Comparison of ENCODE assay signal across 12 cellular contexts in the genomic region with DNA sequence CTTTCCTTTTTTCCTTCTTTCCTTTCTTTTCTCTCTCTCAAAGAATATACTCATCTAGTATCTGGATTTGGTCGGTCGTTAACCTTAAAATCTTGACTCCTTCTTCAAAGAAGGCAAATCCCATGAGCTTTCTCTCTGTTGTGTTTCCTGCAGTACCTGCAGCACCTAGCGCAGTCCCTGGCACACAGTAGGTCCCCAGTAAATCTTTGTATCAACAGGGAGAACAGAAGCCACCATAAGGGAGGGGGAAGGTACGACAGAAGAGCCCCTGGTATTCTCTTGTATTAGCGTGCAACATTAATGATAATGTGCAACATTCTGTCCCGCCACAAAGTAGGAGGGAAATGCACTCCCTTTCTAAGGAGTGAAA.
A peak's percentile ranks its signal among the peaks of the same experiment; 100 is the strongest.
DNase-seq lines count a peak whose midpoint lies in the region; ATAC-seq and TF ChIP-seq lines count a peak whose summit lies in the region.
"Had no signal": no experiment of that assay in that cellular context is flagged by ENCODE, and none has a peak within 500 bp of the region (broad histone marks: within the 10 kb centered on the region; RNA-seq: fewer than 3 reads in every experiment).

No MANE protein-coding gene starts in this region.

- intact Hi-C loops in gastrocnemius medialis (cut with DNase I; ENCODE audit: low total_unique reads), result loop anchor here (2.0 to 10.0 kb wide), 2 partner anchors 42 to 282 kb away; no protein-coding TSS in a partner anchor

- no peaks in the 10 kb centered on the region for H3K4me1 Mint-ChIP-seq in CD8-positive, alpha-beta memory T cell
- peaks cover 9% of the 10 kb centered on the region for H3K4me1 Mint-ChIP-seq in WTC11

- H3K9ac ChIP-seq in iPS-15b (ENCODE audit: low read depth, low read length), result no peak overlapping the region

- H3K4me3 Mint-ChIP-seq in CD8-positive, alpha-beta memory T cell, result no peak overlapping the region
- peak overlapping the region; percentile 76 for H3K4me3 Mint-ChIP-seq in WTC11

- peaks cover 0 to 5% (median 0%) of the 10 kb centered on the region in 5 donors for H3K9me3 Mint-ChIP-seq in CD8-positive, alpha-beta memory T cell
- no peaks in the 10 kb centered on the region for H3K9me3 Mint-ChIP-seq in WTC11

- no peaks in the 10 kb centered on the region for H3K27me3 ChIP-seq in CD8-positive, alpha-beta memory T cell (ENCODE audit: insufficient read depth, low read length, poor library complexity, severe bottlenecking)
- H3K27me3 ChIP-seq in iPS-15b (ENCODE audit: control insufficient read depth, insufficient read depth, low read length), result peaks cover 34% of the 10 kb centered on the region
- H3K27me3 ChIP-seq in gastrocnemius medialis, result no peaks in the 10 kb centered on the region
- no peaks in the 10 kb centered on the region for H3K27me3 ChIP-seq in BE2C
- H3K27me3 ChIP-seq: SJSA1 had no signal

- no peak for TF ChIP-seq POLR2A in gastrocnemius medialis (IDR thresholded peaks at IDR 0.05)

- no peak overlapping the region for H3K4me3 ChIP-seq in CD8-positive, alpha-beta memory T cell (ENCODE audit: low read length)
- H3K4me3 ChIP-seq in iPS-15b (ENCODE audit: low read depth, low read length) (peak overlapping the region; percentile 62), gastrocnemius medialis (peak overlapping the region; percentile 54 to 58 (median 58)), BE2C (ENCODE audit: low read depth, low read length) (no peak overlapping the region)
- H3K4me3 ChIP-seq: SJSA1 had no signal

- no peaks in the 10 kb centered on the region for H3K9me3 ChIP-seq in CD8-positive, alpha-beta memory T cell (ENCODE audit: low read length)
- H3K9me3 ChIP-seq in iPS-15b (ENCODE audit: control insufficient read depth, insufficient read depth, low read length), result no peaks in the 10 kb centered on the region
- H3K9me3 ChIP-seq in gastrocnemius medialis, result no peaks in the 10 kb centered on the region
- H3K9me3 ChIP-seq in BE2C, result no peaks in the 10 kb centered on the region
- H3K9me3 ChIP-seq: SJSA1 had no signal

- no peak for TF ChIP-seq CTCF in WTC11 (IDR thresholded peaks at IDR 0.05)
- TF ChIP-seq CTCF in gastrocnemius medialis (IDR thresholded peaks at IDR 0.05 in 4 of 5, conservative IDR thresholded peaks at IDR 0.05 in 1 of 5), result no peak
- TF ChIP-seq CTCF in BE2C (IDR thresholded peaks at IDR 0.05; ENCODE audit: low read depth, low read length), result no peak

- H3K4me1 ChIP-seq in CD8-positive, alpha-beta memory T cell (ENCODE audit: insufficient read depth, low read length), result no peaks in the 10 kb centered on the region
- no peaks in the 10 kb centered on the region for H3K4me1 ChIP-seq in iPS-15b (ENCODE audit: control insufficient read depth, insufficient read depth, low read length)
- H3K4me1 ChIP-seq in gastrocnemius medialis, result peaks cover 0 to 3% of the 10 kb centered on the region in 2 donors
- H3K4me1 ChIP-seq in BE2C, result no peaks in the 10 kb centered on the region
- H3K4me1 ChIP-seq: SJSA1 had no signal

- peaks cover 10 to 12% of the 10 kb centered on the region in 2 donors for H3K27me3 Mint-ChIP-seq in CD8-positive, alpha-beta memory T cell
- H3K27me3 Mint-ChIP-seq in WTC11 (ENCODE audit: low read depth), result peaks cover 45% of the 10 kb centered on the region

- H3K36me3 ChIP-seq in CD8-positive, alpha-beta memory T cell (ENCODE audit: insufficient read depth, low read length), result no peaks in the 10 kb centered on the region
- H3K36me3 ChIP-seq in iPS-15b (ENCODE audit: control insufficient read depth, insufficient read depth, low read length) (no peaks in the 10 kb centered on the region), gastrocnemius medialis (no peaks in the 10 kb centered on the region), BE2C (no peaks in the 10 kb centered on the region)
- H3K36me3 ChIP-seq: SJSA1 had no signal

- in situ Hi-C loops in gastrocnemius medialis (cut with MboI; ENCODE audit: low sequenced_read_pairs in 4 of 4) (no loop called here), G401 (cut with HindIII; ENCODE audit: low sequenced_read_pairs) (no loop called here)

- ATAC-seq in WTC11, result no peak
- ATAC-seq in gastrocnemius medialis, result no peak

- DNase-seq in CD8-positive, alpha-beta memory T cell, result no peak
- DNase-seq in WTC11 (ENCODE audit: low spot score), result no peak
- no peak for DNase-seq in gastrocnemius medialis
- DNase-seq in BE2C, result no peak
- no peak for DNase-seq in D341Med (ENCODE audit: low spot score)
- DNase-seq in G401 (ENCODE audit: low spot score), result no peak
- no peak for DNase-seq in NCI-H1092 (lab: John Stamatoyannopoulos, UW)
- DNase-seq: activated naive CD4-positive, alpha-beta T cell; effector CD8-positive, alpha-beta T cell; stimulated activated naive CD4-positive, alpha-beta T cell treated with Interleukin-2 at 50 U/mL for 16 hours had no signal

- peak overlapping the region; percentile 73 for H3K27ac ChIP-seq in CD8-positive, alpha-beta memory T cell (ENCODE audit: low read depth, low read length)
- peak overlapping the region in 3 of 4 donors; percentile 57 to 72 (median 68) for H3K27ac ChIP-seq in gastrocnemius medialis
- H3K27ac ChIP-seq: SJSA1 had no signal

- CTCF ChIA-PET in CD8-positive, alpha-beta memory T cell (lab: Charles Lee), result no interaction called here
- CTCF ChIA-PET in WTC11 (lab: Charles Lee), result interaction anchor here (0.6 to 1.0 kb wide), 4 partner anchors 10 to 1307 kb away, joined by 3 read pairs; no protein-coding TSS in a partner anchor

- POLR2A ChIA-PET in CD8-positive, alpha-beta memory T cell (lab: Charles Lee), result no interaction called here
- POLR2A ChIA-PET in WTC11 (lab: Charles Lee), result no interaction called here

- no peaks in the 10 kb centered on the region for H3K36me3 Mint-ChIP-seq in CD8-positive, alpha-beta memory T cell
- no peaks in the 10 kb centered on the region for H3K36me3 Mint-ChIP-seq in WTC11

- no peak overlapping the region for H3K27ac Mint-ChIP-seq in CD8-positive, alpha-beta memory T cell
- no peak overlapping the region for H3K27ac Mint-ChIP-seq in WTC11

TF ChIP-seq in WTC11, 78 proteins besides CTCF, POLR2A, EP300 and RAD21 (continues in another document):
- TF ChIP-seq, protein P1, sequence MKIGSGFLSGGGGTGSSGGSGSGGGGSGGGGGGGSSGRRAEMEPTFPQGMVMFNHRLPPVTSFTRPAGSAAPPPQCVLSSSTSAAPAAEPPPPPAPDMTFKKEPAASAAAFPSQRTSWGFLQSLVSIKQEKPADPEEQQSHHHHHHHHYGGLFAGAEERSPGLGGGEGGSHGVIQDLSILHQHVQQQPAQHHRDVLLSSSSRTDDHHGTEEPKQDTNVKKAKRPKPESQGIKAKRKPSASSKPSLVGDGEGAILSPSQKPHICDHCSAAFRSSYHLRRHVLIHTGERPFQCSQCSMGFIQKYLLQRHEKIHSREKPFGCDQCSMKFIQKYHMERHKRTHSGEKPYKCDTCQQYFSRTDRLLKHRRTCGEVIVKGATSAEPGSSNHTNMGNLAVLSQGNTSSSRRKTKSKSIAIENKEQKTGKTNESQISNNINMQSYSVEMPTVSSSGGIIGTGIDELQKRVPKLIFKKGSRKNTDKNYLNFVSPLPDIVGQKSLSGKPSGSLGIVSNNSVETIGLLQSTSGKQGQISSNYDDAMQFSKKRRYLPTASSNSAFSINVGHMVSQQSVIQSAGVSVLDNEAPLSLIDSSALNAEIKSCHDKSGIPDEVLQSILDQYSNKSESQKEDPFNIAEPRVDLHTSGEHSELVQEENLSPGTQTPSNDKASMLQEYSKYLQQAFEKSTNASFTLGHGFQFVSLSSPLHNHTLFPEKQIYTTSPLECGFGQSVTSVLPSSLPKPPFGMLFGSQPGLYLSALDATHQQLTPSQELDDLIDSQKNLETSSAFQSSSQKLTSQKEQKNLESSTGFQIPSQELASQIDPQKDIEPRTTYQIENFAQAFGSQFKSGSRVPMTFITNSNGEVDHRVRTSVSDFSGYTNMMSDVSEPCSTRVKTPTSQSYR (CRISPR knock-in tag; IDR thresholded peaks at IDR 0.05), result no peak
- TF ChIP-seq RORB (CRISPR knock-in tag; IDR thresholded peaks at IDR 0.05) (no peak), ZNF416 (CRISPR knock-in tag; IDR thresholded peaks at IDR 0.05) (no peak), JAZF1 (CRISPR knock-in tag; IDR thresholded peaks at IDR 0.05) (no peak), MXD4 (CRISPR knock-in tag; IDR thresholded peaks at IDR 0.05; ENCODE audit: borderline replicate concordance) (no peak), TP53 (CRISPR knock-in tag; IDR thresholded peaks at IDR 0.05) (no peak), IRF2 (CRISPR knock-in tag; IDR thresholded peaks at IDR 0.05; ENCODE audit: borderline replicate concordance, low read depth) (no peak), E2F4 (CRISPR knock-in tag; IDR thresholded peaks at IDR 0.05; ENCODE audit: borderline replicate concordance, low read depth) (no peak), CREM (CRISPR knock-in tag; IDR thresholded peaks at IDR 0.05) (no peak)
- TF ChIP-seq, protein P2, sequence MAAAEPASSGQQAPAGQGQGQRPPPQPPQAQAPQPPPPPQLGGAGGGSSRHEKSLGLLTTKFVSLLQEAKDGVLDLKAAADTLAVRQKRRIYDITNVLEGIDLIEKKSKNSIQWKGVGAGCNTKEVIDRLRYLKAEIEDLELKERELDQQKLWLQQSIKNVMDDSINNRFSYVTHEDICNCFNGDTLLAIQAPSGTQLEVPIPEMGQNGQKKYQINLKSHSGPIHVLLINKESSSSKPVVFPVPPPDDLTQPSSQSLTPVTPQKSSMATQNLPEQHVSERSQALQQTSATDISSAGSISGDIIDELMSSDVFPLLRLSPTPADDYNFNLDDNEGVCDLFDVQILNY (CRISPR knock-in tag; IDR thresholded peaks at IDR 0.05), result no peak
- TF ChIP-seq, protein P3, sequence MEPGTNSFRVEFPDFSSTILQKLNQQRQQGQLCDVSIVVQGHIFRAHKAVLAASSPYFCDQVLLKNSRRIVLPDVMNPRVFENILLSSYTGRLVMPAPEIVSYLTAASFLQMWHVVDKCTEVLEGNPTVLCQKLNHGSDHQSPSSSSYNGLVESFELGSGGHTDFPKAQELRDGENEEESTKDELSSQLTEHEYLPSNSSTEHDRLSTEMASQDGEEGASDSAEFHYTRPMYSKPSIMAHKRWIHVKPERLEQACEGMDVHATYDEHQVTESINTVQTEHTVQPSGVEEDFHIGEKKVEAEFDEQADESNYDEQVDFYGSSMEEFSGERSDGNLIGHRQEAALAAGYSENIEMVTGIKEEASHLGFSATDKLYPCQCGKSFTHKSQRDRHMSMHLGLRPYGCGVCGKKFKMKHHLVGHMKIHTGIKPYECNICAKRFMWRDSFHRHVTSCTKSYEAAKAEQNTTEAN (CRISPR knock-in tag; IDR thresholded peaks at IDR 0.05), result no peak

Comparison
In these comparisons a context has a peak if more than half of its experiments do, and no peak if none do; other contexts are left out.
1. H3K4me3 ChIP-seq: peak in iPS-15b (single experiment) and gastrocnemius medialis (4 of 4); none in CD8-positive, alpha-beta memory T cell (single experiment) and BE2C (single experiment).